Comparison of ENCODE assay signal across 16 cellular contexts in the genomic region with DNA sequence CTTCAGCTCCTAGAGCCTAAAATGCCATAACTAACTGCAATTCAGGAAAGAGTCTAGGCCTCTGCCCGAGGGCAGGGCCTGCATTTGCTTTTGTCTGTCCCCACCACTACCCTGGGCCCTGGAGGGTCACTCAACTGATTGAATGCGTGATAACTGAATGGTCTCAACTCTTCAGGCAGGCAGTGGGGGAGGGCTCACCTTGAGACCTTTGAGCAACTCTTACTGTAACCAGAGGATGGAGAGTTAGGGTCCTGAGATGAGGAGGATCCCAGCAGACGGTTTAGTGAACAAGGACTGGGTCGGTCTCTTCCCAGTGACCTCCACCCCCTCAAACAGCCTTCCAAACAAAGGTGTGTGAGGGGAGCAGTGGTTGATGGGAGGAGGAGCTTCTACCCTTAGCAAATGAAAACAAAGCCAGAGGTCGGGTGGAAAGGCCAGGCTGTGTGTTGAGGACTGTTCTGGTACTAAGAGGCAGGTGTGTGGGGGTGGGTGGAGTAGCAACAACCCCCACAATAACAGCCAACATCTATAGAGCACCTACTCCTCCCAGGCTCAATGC. TPM values are rescaled to one million over a fixed set of nuclear protein-coding genes. Genes with fewer than 3 reads are reported as not detected.
A peak's percentile ranks its signal among the peaks of the same experiment; 100 is the strongest.
DNase-seq lines count a peak whose midpoint lies in the region; TF ChIP-seq lines count a peak whose summit lies in the region.
"Had no signal": no experiment of that assay in that cellular context is flagged by ENCODE, and none has a peak within 500 bp of the region (broad histone marks: within the 10 kb centered on the region; RNA-seq: fewer than 3 reads in every experiment).

No MANE protein-coding gene starts in this region.

- H3K27ac ChIP-seq in CD8-positive, alpha-beta memory T cell (ENCODE audit: low read depth, low read length) = no peak overlapping the region
- H3K27ac ChIP-seq in left ventricle myocardium inferior (replicated peaks) = no peak overlapping the region
- H3K27ac ChIP-seq: left lung, VCaP had no signal

- H3K9me3 ChIP-seq in CD8-positive, alpha-beta memory T cell (ENCODE audit: low read length) = no peaks in the 10 kb centered on the region
- H3K9me3 ChIP-seq in left ventricle myocardium inferior (replicated peaks) = no peaks in the 10 kb centered on the region
- H3K9me3 ChIP-seq: heart left ventricle, left lung had no signal

- H3K36me3 ChIP-seq in CD8-positive, alpha-beta memory T cell (ENCODE audit: insufficient read depth, low read length) = no peaks in the 10 kb centered on the region
- no peaks in the 10 kb centered on the region for H3K36me3 ChIP-seq in left ventricle myocardium inferior
- H3K36me3 ChIP-seq: heart left ventricle, left lung had no signal

- no peaks in the 10 kb centered on the region for H3K27me3 ChIP-seq in CD8-positive, alpha-beta memory T cell (ENCODE audit: insufficient read depth, low read length, poor library complexity, severe bottlenecking)
- H3K27me3 ChIP-seq in left ventricle myocardium inferior (ENCODE audit: low read depth) = no peaks in the 10 kb centered on the region

- H3K4me1 ChIP-seq in CD8-positive, alpha-beta memory T cell (ENCODE audit: insufficient read depth, low read length) = peaks cover 32% of the 10 kb centered on the region
- peaks cover 46% of the 10 kb centered on the region for H3K4me1 ChIP-seq in left ventricle myocardium inferior

- no peak for DNase-seq in CD8-positive, alpha-beta memory T cell
- DNase-seq in NCI-H2029 (lab: John Stamatoyannopoulos, UW) = peak; percentile 53
- peak; percentile 43 for DNase-seq in ecto neural progenitor cell (ENCODE audit: low spot score)
- DNase-seq in HuH-7.5 (ENCODE audit: low spot score) = no peak
- DNase-seq in T-helper 2 cell treated with Interferon-gamma antibody and Interleukin-4, amounts not matched to agents 5 μg/mL and 100 μg/mL, for 36 hours (ENCODE audit: low spot score) = no peak
- no peak for DNase-seq in amniotic stem cell (lab: John Stamatoyannopoulos, UW)
- DNase-seq in left ventricle myocardium inferior = no peak
- DNase-seq: activated gamma-delta T cell treated with Interleukin-2 at 50 U/mL for 16 hours; AML-193; dermis blood vessel endothelial cell; left lung; PC-3; stimulated activated CD4-positive, alpha-beta T cell treated with anti-CD3 and anti-CD28 coated beads, Interleukin-4, amount 100 ng/mL, for 24 hours had no signal

- H3K4me1 Mint-ChIP-seq in CD8-positive, alpha-beta memory T cell = peaks cover 21 to 48% (median 32%) of the 10 kb centered on the region in 3 donors
- peaks cover 42% of the 10 kb centered on the region for H3K4me1 Mint-ChIP-seq in nephron
- no peaks in the 10 kb centered on the region for H3K4me1 Mint-ChIP-seq in T-helper 2 cell treated with Interferon-gamma antibody and Interleukin-4, amounts not matched to agents 5 μg/mL and 100 μg/mL, for 36 hours (ENCODE audit: low read depth)

- peak overlapping the region; percentile 27 to 83 (median 77) for H3K27ac Mint-ChIP-seq in CD8-positive, alpha-beta memory T cell
- peak overlapping the region; percentile 68 to 92 (median 79) for H3K27ac Mint-ChIP-seq in nephron
- H3K27ac Mint-ChIP-seq in T-helper 2 cell treated with Interferon-gamma antibody and Interleukin-4, amounts not matched to agents 5 μg/mL and 100 μg/mL, for 36 hours = no peak overlapping the region

- H3K4me3 ChIP-seq in CD8-positive, alpha-beta memory T cell (ENCODE audit: low read length) = no peak overlapping the region
- H3K4me3 ChIP-seq in left ventricle myocardium inferior = no peak overlapping the region
- H3K4me3 ChIP-seq: heart left ventricle, left lung had no signal

- no peak overlapping the region for H3K4me3 Mint-ChIP-seq in CD8-positive, alpha-beta memory T cell
- peak overlapping the region in 1 of 3 experiments; percentile 40 for H3K4me3 Mint-ChIP-seq in nephron
- no peak overlapping the region for H3K4me3 Mint-ChIP-seq in T-helper 2 cell treated with Interferon-gamma antibody and Interleukin-4, amounts not matched to agents 5 μg/mL and 100 μg/mL, for 36 hours

- CTCF ChIA-PET in CD8-positive, alpha-beta memory T cell (lab: Charles Lee) = interaction anchor here (0.5 to 1.5 kb wide), 3 partner anchors 17 to 140 kb away, joined by 3 to 5 read pairs (median 3); no protein-coding TSS in a partner anchor

- intact Hi-C loops in left ventricle myocardium inferior (cut with micrococcal nuclease) = no loop called here

- TF ChIP-seq CTCF in nephron (IDR thresholded peaks at IDR 0.05; ENCODE audit: unreplicated experiment in 3 of 3) = no peak
- no peak for TF ChIP-seq CTCF in left ventricle myocardium inferior (IDR thresholded peaks at IDR 0.05; ENCODE audit: borderline replicate concordance)

- peaks cover 3% of the 10 kb centered on the region in 2 donors for H3K27me3 Mint-ChIP-seq in CD8-positive, alpha-beta memory T cell
- peaks cover 17% of the 10 kb centered on the region for H3K27me3 Mint-ChIP-seq in nephron (ENCODE audit: low read depth)
- H3K27me3 Mint-ChIP-seq in T-helper 2 cell treated with Interferon-gamma antibody and Interleukin-4, amounts not matched to agents 5 μg/mL and 100 μg/mL, for 36 hours (ENCODE audit: low read depth) = peaks cover 51% of the 10 kb centered on the region

- POLR2A ChIA-PET in CD8-positive, alpha-beta memory T cell (lab: Charles Lee) = interaction anchor here (0.7 kb wide), 1 partner anchor 286 kb away, joined by 3 read pairs; no protein-coding TSS in a partner anchor

- H3K36me3 Mint-ChIP-seq in CD8-positive, alpha-beta memory T cell = no peaks in the 10 kb centered on the region
- no peaks in the 10 kb centered on the region for H3K36me3 Mint-ChIP-seq in nephron (ENCODE audit: low read depth)
- H3K36me3 Mint-ChIP-seq in T-helper 2 cell treated with Interferon-gamma antibody and Interleukin-4, amounts not matched to agents 5 μg/mL and 100 μg/mL, for 36 hours (ENCODE audit: low read depth) = no peaks in the 10 kb centered on the region

- no peaks in the 10 kb centered on the region for H3K9me3 Mint-ChIP-seq in CD8-positive, alpha-beta memory T cell
- no peaks in the 10 kb centered on the region for H3K9me3 Mint-ChIP-seq in nephron
- no peaks in the 10 kb centered on the region for H3K9me3 Mint-ChIP-seq in T-helper 2 cell treated with Interferon-gamma antibody and Interleukin-4, amounts not matched to agents 5 μg/mL and 100 μg/mL, for 36 hours

RNA-seq across cellular contexts. Expression of a gene that starts 59.4 kb away (rescaled TPM):
- 1 to 10 TPM; 2.1 to 3.1 TPM for total RNA-seq in CD8-positive, alpha-beta memory T cell
- polyA plus RNA-seq in CD8-positive, alpha-beta memory T cell = 67.0 TPM
- 56.9 TPM for total RNA-seq in left ventricle myocardium inferior

Comparison
In these comparisons a context has a peak if more than half of its experiments do, and no peak if none do; other contexts are left out.
1. DNase-seq: peak in NCI-H2029 (single experiment) and ecto neural progenitor cell (single experiment); none in CD8-positive, alpha-beta memory T cell (0 of 5), HuH-7.5 (single experiment), T-helper 2 cell treated with Interferon-gamma antibody and Interleukin-4, amounts not matched to agents 5 μg/mL and 100 μg/mL, for 36 hours (single experiment), amniotic stem cell (single experiment) and left ventricle myocardium inferior (single experiment).
2. RNA of a gene that starts 59.4 kb away (total RNA-seq): 56.9 TPM in left ventricle myocardium inferior (single experiment); 2.1 to 3.1 TPM in CD8-positive, alpha-beta memory T cell; every median in the first group is over 10 times any median in the second.